14 cellular contexts compared by ENCODE assay signal in genomic region chr19:17095141-17095919, GRCh38. TPM values are rescaled to one million over a fixed set of nuclear protein-coding genes. Genes with fewer than 3 reads are reported as not detected.
DNase-seq lines count a peak whose midpoint lies in the region; ATAC-seq, FAIRE-seq and TF ChIP-seq lines count a peak whose summit lies in the region.
"Had no signal": no experiment of that assay in that cellular context is flagged by ENCODE, and none has a peak within 500 bp of the region (broad histone marks: within the 10 kb centered on the region; RNA-seq: fewer than 3 reads in every experiment).

No MANE protein-coding gene starts in this region.

- DNase-seq in EH (ENCODE audit: low read depth) (peak; percentile 74), chondrocyte (ENCODE audit: low spot score) (no peak), left lobe of liver (ENCODE audit: low spot score) (no peak), small intestine (no peak), HuH-7 (ENCODE audit: low spot score) (no peak)
- DNase-seq in effector CD4-positive, alpha-beta T cell: no peak
- no peak for DNase-seq in activated naive CD4-positive, alpha-beta T cell (lab: John Stamatoyannopoulos, UW)
- DNase-seq: activated T-cell treated with anti-CD3 and anti-CD28 coated beads, Interleukin-2, amount 50 U/mL, for 1 hour; CD4-positive, CD25-positive, alpha-beta regulatory T cell; cerebellar nuclear complex; hippocampal formation; NCI-H2081; NK-92 treated with Interleukin-12 subunit alpha and Interleukin-12 subunit beta, amount 100 ng/mL, for 24 hours had no signal

- no peaks in the 10 kb centered on the region for H3K9me3 Mint-ChIP-seq in chondrocyte (ENCODE audit: low read depth)

- no peaks in the 10 kb centered on the region for H3K27me3 Mint-ChIP-seq in chondrocyte (ENCODE audit: low read depth)
- H3K27me3 Mint-ChIP-seq: CD4-positive, CD25-positive, alpha-beta regulatory T cell had no signal

- H3K36me3 Mint-ChIP-seq in chondrocyte (ENCODE audit: low read depth): no peaks in the 10 kb centered on the region

- 81 to 93% (median 93%) methylated on average over 23 of the region's 23 CpGs for WGBS in small intestine, 3 donors

- H3K36me3 ChIP-seq in small intestine (ENCODE audit: control insufficient read depth in 2 of 2, insufficient read depth in 2 of 2, low read length in 2 of 2): no peaks in the 10 kb centered on the region

- peak overlapping the region; percentile 19 for H3K4me3 Mint-ChIP-seq in chondrocyte (ENCODE audit: unreplicated experiment)
- H3K4me3 Mint-ChIP-seq: CD4-positive, CD25-positive, alpha-beta regulatory T cell had no signal

- peak overlapping the region; percentile 22 to 86 for H3K27ac ChIP-seq in small intestine (ENCODE audit: low read depth in 1 of 2, low read length in 1 of 2)

- no peaks in the 10 kb centered on the region for H3K9me3 ChIP-seq in small intestine (ENCODE audit: control insufficient read depth, low read depth)

- peak overlapping the region; percentile 81 for H3K27ac Mint-ChIP-seq in chondrocyte (ENCODE audit: unreplicated experiment)

- H3K4me3 ChIP-seq in small intestine (ENCODE audit: low read depth in 1 of 2, low read length in 2 of 2): no peak overlapping the region

- H3K4me1 ChIP-seq in small intestine (ENCODE audit: control insufficient read depth in 2 of 2, insufficient read depth in 1 of 2, low read depth in 1 of 2, low read length in 1 of 2): peaks cover 2 to 8% of the 10 kb centered on the region in 2 donors

- FAIRE-seq in small intestine (lab: Jason Lieb, UNC): no peak

- H3K4me1 Mint-ChIP-seq in chondrocyte (ENCODE audit: low read depth): peaks cover 37% of the 10 kb centered on the region

- no peak for TF ChIP-seq CTCF in chondrocyte (IDR thresholded peaks at IDR 0.05)

- H3K27me3 ChIP-seq in small intestine (ENCODE audit: control insufficient read depth in 2 of 2, insufficient read depth in 2 of 2, low read length in 2 of 2): no peaks in the 10 kb centered on the region

- ATAC-seq in left lobe of liver: peak; percentile 11
- ATAC-seq in GM21723 (IDR thresholded peaks at IDR 0.05; ENCODE audit: unreplicated experiment): no peak

RNA-seq across cellular contexts. Expression of gene MYO9B, which starts 19.8 kb away (rescaled TPM):
- total RNA-seq in chondrocyte: 90.8 to 98.1 TPM (median 94.6 TPM) in 3 replicates
- 28.9 TPM for total RNA-seq in left lobe of liver
- 10 to 100 TPM; 31.6 to 62.1 (median 53.2) TPM for polyA plus RNA-seq in small intestine

RNA-seq across cellular contexts. Expression of gene HAUS8, which starts 20.1 kb away (rescaled TPM):
- total RNA-seq in chondrocyte (7.8 to 9.5 TPM (median 8.2 TPM) in 3 replicates), left lobe of liver (5.1 TPM)
- polyA plus RNA-seq in small intestine: 10 to 100 TPM in 2 of 3 donors, 1 to 10 TPM in 1; 9.9 to 16.5 (median 16.5) TPM
